ENCODE assay signal across 17 cellular contexts in genomic region chr2:222774941-222775340, GRCh38.
DNase-seq lines count a peak whose midpoint lies in the region; ATAC-seq, FAIRE-seq and TF ChIP-seq lines count a peak whose summit lies in the region.
"Had no signal": no experiment of that assay in that cellular context is flagged by ENCODE, and none has a peak within 500 bp of the region (broad histone marks: within the 10 kb centered on the region; RNA-seq: fewer than 3 reads in every experiment).

No MANE protein-coding gene starts in this region.

- intact Hi-C loops in left ventricle myocardium superior (cut with micrococcal nuclease) (no loop called here), Right ventricle myocardium inferior (cut with DNase I) (no loop called here)

- ATAC-seq in left ventricle myocardium superior (peak; percentile 35), Right ventricle myocardium inferior (no peak), left lobe of liver (no peak), HG03460 (IDR thresholded peaks at IDR 0.05; ENCODE audit: unreplicated experiment) (no peak)
- ATAC-seq in effector memory CD8-positive, alpha-beta T cell (replicated peaks) = no peak

- no peak for FAIRE-seq in D721Med (lab: Jason Lieb, UNC)
- FAIRE-seq: GM18507, kidney had no signal

- no peaks in the 10 kb centered on the region for H3K36me3 Mint-ChIP-seq in effector memory CD8-positive, alpha-beta T cell (ENCODE audit: insufficient read depth)

- no peak overlapping the region for H3K27ac Mint-ChIP-seq in effector memory CD8-positive, alpha-beta T cell

- no peak overlapping the region for H3K4me3 Mint-ChIP-seq in effector memory CD8-positive, alpha-beta T cell

- H3K4me1 Mint-ChIP-seq in effector memory CD8-positive, alpha-beta T cell (ENCODE audit: low read depth in 2 of 2) = no peaks in the 10 kb centered on the region

- TF ChIP-seq CTCF in D721Med (IDR thresholded peaks at IDR 0.05; ENCODE audit: insufficient read depth, missing control alignments) = no peak

- H3K27me3 Mint-ChIP-seq in effector memory CD8-positive, alpha-beta T cell = peaks cover 19 to 22% of the 10 kb centered on the region in 2 donors

- DNase-seq in left ventricle myocardium superior (no peak), Right ventricle myocardium inferior (ENCODE audit: missing footprints) (no peak), NCI-H460 (ENCODE audit: extremely low read depth, low read depth) (peak; percentile 14), fibroblast of gingiva (ENCODE audit: low read depth) (peak; percentile 26), D721Med (ENCODE audit: insufficient read length, low spot score) (no peak), left lobe of liver (ENCODE audit: low spot score) (no peak)
- DNase-seq in effector memory CD8-positive, alpha-beta T cell = no peak
- DNase-seq: activated CD4-positive, CD25-positive, alpha-beta regulatory T cell treated with anti-CD3 and anti-CD28 coated beads, Interleukin-2, amount 50 U/mL, for 72 hours; activated gamma-delta T cell; colonic mucosa; kidney; NCI-H2029; NCI-H748 treated with DMSO at 0.1 percent for 48 hours; RPMI8226; transverse colon had no signal

- no peaks in the 10 kb centered on the region for H3K9me3 Mint-ChIP-seq in effector memory CD8-positive, alpha-beta T cell

Comparison
In these comparisons a context has a peak if more than half of its experiments do, and no peak if none do; other contexts are left out.
1. DNase-seq: peak in NCI-H460 (single experiment) and fibroblast of gingiva (single experiment); none in left ventricle myocardium superior (single experiment), Right ventricle myocardium inferior (single experiment), D721Med (single experiment), left lobe of liver (single experiment) and effector memory CD8-positive, alpha-beta T cell (0 of 3).